Comparison of ENCODE assay signal across 19 cellular contexts in the genomic region with DNA sequence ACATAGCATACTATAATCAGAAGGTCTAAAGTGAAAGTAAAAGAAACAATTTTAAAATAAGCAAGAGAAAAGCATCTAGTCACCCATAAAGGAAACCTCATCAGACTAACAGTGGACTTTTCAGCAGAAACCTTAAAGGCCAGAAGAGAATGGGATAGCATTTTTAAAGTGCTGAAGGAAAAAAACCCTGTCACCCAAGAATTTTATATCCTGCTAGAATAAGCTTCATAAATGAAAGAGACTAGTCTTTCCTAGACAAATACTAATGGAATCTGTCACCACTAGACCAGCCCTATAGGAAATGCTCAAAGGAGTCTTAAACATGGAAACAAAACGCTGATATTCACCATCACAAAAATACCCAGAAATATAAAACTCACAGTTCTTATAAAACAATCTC. TPM values are rescaled to one million over a fixed set of nuclear protein-coding genes. Genes with fewer than 3 reads are reported as not detected.
DNase-seq lines count a peak whose midpoint lies in the region; ATAC-seq and TF ChIP-seq lines count a peak whose summit lies in the region.
"Had no signal": no experiment of that assay in that cellular context is flagged by ENCODE, and none has a peak within 500 bp of the region (broad histone marks: within the 10 kb centered on the region; RNA-seq: fewer than 3 reads in every experiment).

No MANE protein-coding gene starts in this region.

- peaks cover 6% of the 10 kb centered on the region for H3K4me1 Mint-ChIP-seq in T-helper 1 cell treated with Interleukin-12 subunit alpha and Interleukin-12 subunit beta and Interleukin-4 antibody, amounts not matched to agents 30 μg/mL and 1 μg/mL, for 36 hours (ENCODE audit: low read depth)
- peaks cover 38% of the 10 kb centered on the region for H3K4me1 Mint-ChIP-seq in activated naive CD4-positive, alpha-beta T cell treated with anti-CD3 and anti-CD28 coated beads, Interleukin-2, amount 50 U/mL, for 24 hours
- peaks cover 2% of the 10 kb centered on the region for H3K4me1 Mint-ChIP-seq in activated naive CD4-positive, alpha-beta T cell treated with anti-CD3 and anti-CD28 coated beads for 36 hours (ENCODE audit: low read depth)
- peaks cover 10% of the 10 kb centered on the region for H3K4me1 Mint-ChIP-seq in WTC11
- H3K4me1 Mint-ChIP-seq: CD14-positive monocyte had no signal

- H3K9me3 ChIP-seq in osteoblast (ENCODE audit: low read depth, low read length) (no peaks in the 10 kb centered on the region), Karpas-422 (ENCODE audit: low read length) (peaks cover 4% of the 10 kb centered on the region)

- H3K4me3 Mint-ChIP-seq in T-helper 1 cell treated with Interleukin-12 subunit alpha and Interleukin-12 subunit beta and Interleukin-4 antibody, amounts not matched to agents 30 μg/mL and 1 μg/mL, for 36 hours: peak overlapping the region; percentile 0
- H3K4me3 Mint-ChIP-seq in activated naive CD4-positive, alpha-beta T cell treated with anti-CD3 and anti-CD28 coated beads, Interleukin-2, amount 50 U/mL, for 24 hours: no peak overlapping the region
- H3K4me3 Mint-ChIP-seq in activated naive CD4-positive, alpha-beta T cell treated with anti-CD3 and anti-CD28 coated beads for 36 hours: no peak overlapping the region
- H3K4me3 Mint-ChIP-seq in WTC11: no peak overlapping the region
- H3K4me3 Mint-ChIP-seq: CD14-positive monocyte had no signal

- H3K36me3 ChIP-seq in osteoblast (ENCODE audit: insufficient read depth, low read length) (peaks cover 13% of the 10 kb centered on the region), Karpas-422 (ENCODE audit: insufficient read depth, low read length) (peaks cover 60% of the 10 kb centered on the region)

- H2AFZ ChIP-seq in osteoblast (ENCODE audit: low read length): no peak overlapping the region
- H2AFZ ChIP-seq in Karpas-422 (ENCODE audit: low read length): no peak overlapping the region

- no peaks in the 10 kb centered on the region for H3K9me2 ChIP-seq in Karpas-422 (replicated peaks; ENCODE audit: insufficient read depth, low read length)

- H3K4me1 ChIP-seq in osteoblast (ENCODE audit: insufficient read depth, low read length) (no peaks in the 10 kb centered on the region), Karpas-422 (ENCODE audit: low read length) (peaks cover 6% of the 10 kb centered on the region)

- H4K20me1 ChIP-seq in osteoblast (ENCODE audit: insufficient read depth, low read length) (no peaks in the 10 kb centered on the region), Karpas-422 (ENCODE audit: insufficient read depth, low read depth, low read length) (no peaks in the 10 kb centered on the region)

- H3K27me3 ChIP-seq in osteoblast (ENCODE audit: insufficient read depth, low read length): no peaks in the 10 kb centered on the region
- no peaks in the 10 kb centered on the region for H3K27me3 ChIP-seq in Karpas-422 (ENCODE audit: low read length)

- peaks cover 63% of the 10 kb centered on the region for H3K36me3 Mint-ChIP-seq in T-helper 1 cell treated with Interleukin-12 subunit alpha and Interleukin-12 subunit beta and Interleukin-4 antibody, amounts not matched to agents 30 μg/mL and 1 μg/mL, for 36 hours (ENCODE audit: low read depth)
- peaks cover 69% of the 10 kb centered on the region for H3K36me3 Mint-ChIP-seq in activated naive CD4-positive, alpha-beta T cell treated with anti-CD3 and anti-CD28 coated beads, Interleukin-2, amount 50 U/mL, for 24 hours
- peaks cover 70% of the 10 kb centered on the region for H3K36me3 Mint-ChIP-seq in activated naive CD4-positive, alpha-beta T cell treated with anti-CD3 and anti-CD28 coated beads for 36 hours (ENCODE audit: low read depth)
- H3K36me3 Mint-ChIP-seq in WTC11: peaks cover 45% of the 10 kb centered on the region

- H3K27ac ChIP-seq in osteoblast (ENCODE audit: low read depth, low read length) (no peak overlapping the region), Karpas-422 (ENCODE audit: low read length) (no peak overlapping the region)
- H3K27ac ChIP-seq: 22Rv1 had no signal

- peaks cover 9% of the 10 kb centered on the region for H3K79me2 ChIP-seq in osteoblast (ENCODE audit: insufficient read depth, low read length)
- H3K79me2 ChIP-seq in Karpas-422 (ENCODE audit: low read length): peaks cover 63% of the 10 kb centered on the region

- POLR2A ChIA-PET in WTC11 (lab: Charles Lee): no interaction called here

- CTCF ChIA-PET in activated naive CD4-positive, alpha-beta T cell treated with anti-CD3 and anti-CD28 coated beads for 36 hours (lab: Charles Lee): no interaction called here
- CTCF ChIA-PET in WTC11 (lab: Charles Lee): no interaction called here

- no peak overlapping the region for H3K4me3 ChIP-seq in osteoblast (ENCODE audit: insufficient read depth, low read length)
- no peak overlapping the region for H3K4me3 ChIP-seq in Karpas-422 (ENCODE audit: low read length)

- peaks cover 27% of the 10 kb centered on the region for H3K9me3 Mint-ChIP-seq in T-helper 1 cell treated with Interleukin-12 subunit alpha and Interleukin-12 subunit beta and Interleukin-4 antibody, amounts not matched to agents 30 μg/mL and 1 μg/mL, for 36 hours
- H3K9me3 Mint-ChIP-seq in activated naive CD4-positive, alpha-beta T cell treated with anti-CD3 and anti-CD28 coated beads, Interleukin-2, amount 50 U/mL, for 24 hours: no peaks in the 10 kb centered on the region
- H3K9me3 Mint-ChIP-seq in activated naive CD4-positive, alpha-beta T cell treated with anti-CD3 and anti-CD28 coated beads for 36 hours: peaks cover 2% of the 10 kb centered on the region
- no peaks in the 10 kb centered on the region; the same call in 1 of the 2 replicates for H3K9me3 Mint-ChIP-seq in WTC11

- H3K27ac Mint-ChIP-seq in T-helper 1 cell treated with Interleukin-12 subunit alpha and Interleukin-12 subunit beta and Interleukin-4 antibody, amounts not matched to agents 30 μg/mL and 1 μg/mL, for 36 hours: peak overlapping the region; percentile 65
- peak overlapping the region; percentile 63 for H3K27ac Mint-ChIP-seq in activated naive CD4-positive, alpha-beta T cell treated with anti-CD3 and anti-CD28 coated beads, Interleukin-2, amount 50 U/mL, for 24 hours
- no peak overlapping the region for H3K27ac Mint-ChIP-seq in activated naive CD4-positive, alpha-beta T cell treated with anti-CD3 and anti-CD28 coated beads for 36 hours
- H3K27ac Mint-ChIP-seq in WTC11: peak overlapping the region; percentile 11; the same call in 1 of the 2 replicates

- no peaks in the 10 kb centered on the region for H3K27me3 Mint-ChIP-seq in T-helper 1 cell treated with Interleukin-12 subunit alpha and Interleukin-12 subunit beta and Interleukin-4 antibody, amounts not matched to agents 30 μg/mL and 1 μg/mL, for 36 hours (ENCODE audit: low read depth)
- H3K27me3 Mint-ChIP-seq in activated naive CD4-positive, alpha-beta T cell treated with anti-CD3 and anti-CD28 coated beads, Interleukin-2, amount 50 U/mL, for 24 hours: no peaks in the 10 kb centered on the region
- H3K27me3 Mint-ChIP-seq in activated naive CD4-positive, alpha-beta T cell treated with anti-CD3 and anti-CD28 coated beads for 36 hours (ENCODE audit: low read depth): no peaks in the 10 kb centered on the region
- no peaks in the 10 kb centered on the region for H3K27me3 Mint-ChIP-seq in WTC11 (ENCODE audit: low read depth)

- H3K9ac ChIP-seq in Karpas-422 (ENCODE audit: low read length): no peak overlapping the region

- H3K4me2 ChIP-seq in osteoblast (ENCODE audit: insufficient read depth, low read length) (peak overlapping the region; percentile 15), Karpas-422 (ENCODE audit: low read depth, low read length, poor library complexity, severe bottlenecking) (no peak overlapping the region)

- ATAC-seq in WTC11 (no peak), HG03520 (IDR thresholded peaks at IDR 0.05; ENCODE audit: unreplicated experiment) (no peak)
- ATAC-seq: Panc1 had no signal

- TF ChIP-seq CTCF in WTC11 (IDR thresholded peaks at IDR 0.05) (no peak), osteoblast (IDR thresholded peaks at IDR 0.05; ENCODE audit: extremely low read depth, low read depth, low read length) (no peak)

- no peak for DNase-seq in T-helper 1 cell
- no peak for DNase-seq in activated naive CD4-positive, alpha-beta T cell treated with anti-CD3 and anti-CD28 coated beads for 36 hours
- DNase-seq in WTC11 (ENCODE audit: low spot score): no peak
- no peak for DNase-seq in osteoblast (ENCODE audit: insufficient read length, low spot score, missing footprints)
- no peak for DNase-seq in Karpas-422
- DNase-seq: DMS 273 treated with DMSO at 0.1 percent for 48 hours, DND-41, KG1, MV-4-11, NCI-H187 treated with DMSO at 0.1 percent for 48 hours, NCI-H226, NCI-H524, NCI-H82 had no signal

- intact Hi-C loops in activated naive CD4-positive, alpha-beta T cell treated with anti-CD3 and anti-CD28 coated beads for 36 hours (cut with micrococcal nuclease): loop anchor here (5.0 to 10.0 kb wide), 2 partner anchors 82 to 565 kb away; no protein-coding TSS in a partner anchor

TF ChIP-seq in WTC11, 78 proteins besides CTCF, POLR2A, EP300 and RAD21 (continues in another document):
- no peak for TF ChIP-seq SMAD3 (CRISPR knock-in tag; IDR thresholded peaks at IDR 0.05; ENCODE audit: borderline replicate concordance)
- no peak for TF ChIP-seq NR2C2 (CRISPR knock-in tag; IDR thresholded peaks at IDR 0.05)
- no peak for TF ChIP-seq IRF2 (CRISPR knock-in tag; IDR thresholded peaks at IDR 0.05; ENCODE audit: borderline replicate concordance, low read depth)
- TF ChIP-seq RELA (CRISPR knock-in tag; IDR thresholded peaks at IDR 0.05; ENCODE audit: borderline replicate concordance): no peak
- no peak for TF ChIP-seq ETV6 (CRISPR knock-in tag; IDR thresholded peaks at IDR 0.05)
- TF ChIP-seq ZNF138 (CRISPR knock-in tag; conservative IDR thresholded peaks at IDR 0.05): no peak
- TF ChIP-seq TEAD4 (CRISPR knock-in tag; IDR thresholded peaks at IDR 0.05): no peak
- no peak for TF ChIP-seq FOXP4 (CRISPR knock-in tag; IDR thresholded peaks at IDR 0.05)

RNA-seq across cellular contexts. Expression of gene TAMM41, which starts 46.9 kb away (rescaled TPM):
- total RNA-seq in activated naive CD4-positive, alpha-beta T cell treated with anti-CD3 and anti-CD28 coated beads for 36 hours: 10 to 100 TPM; 19.3 to 21.4 TPM
- total RNA-seq in WTC11 (2021) (23.0 to 31.3 TPM (median 26.8 TPM) in 3 replicates), osteoblast (8.7 and 13.8 TPM in 2 replicates)
- 13.7 and 16.0 TPM in 2 replicates for total RNA-seq in Karpas-422 (2014; rRNA removed; shearing (Covaris generic); ENCODE audit: low replicate concordance)
